In the genomic region with DNA sequence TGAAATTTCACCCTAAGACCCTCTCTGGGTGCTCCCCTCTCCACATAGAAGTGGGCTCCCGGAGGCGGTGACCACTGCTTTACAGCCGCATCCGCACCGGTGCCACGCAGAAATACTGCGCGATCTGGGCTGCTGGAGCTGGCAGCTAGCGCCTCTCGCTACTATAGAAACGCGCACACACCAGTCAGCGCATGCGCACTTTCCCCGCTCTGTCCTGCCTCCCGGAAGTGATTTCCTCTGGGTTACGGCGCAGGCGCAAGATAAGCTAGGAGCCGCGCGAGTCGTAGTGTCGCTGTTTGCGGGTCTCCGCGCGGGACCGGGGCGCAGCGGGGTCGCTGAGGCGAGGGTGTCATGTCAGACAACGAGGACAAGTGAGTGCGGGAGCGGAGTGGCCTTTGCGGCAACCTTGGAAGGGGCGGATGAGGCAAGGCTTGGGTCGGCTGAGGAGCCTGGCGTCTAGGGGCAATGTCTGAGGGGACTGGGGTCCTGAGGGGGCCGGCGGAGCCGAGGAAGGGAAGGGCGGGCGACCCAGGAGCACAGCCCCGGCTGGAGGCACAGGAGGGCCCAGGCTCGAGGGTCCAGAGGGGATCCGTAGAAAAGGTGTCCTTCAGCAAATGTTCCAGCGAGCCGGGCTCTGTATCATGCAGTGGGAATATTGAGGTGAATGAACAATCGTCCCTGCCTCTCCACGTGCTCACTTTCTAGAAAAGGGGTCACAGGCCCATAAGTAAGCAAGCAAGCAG, we compare ENCODE assay signal across 1 cellular context.
TF ChIP-seq lines count a peak whose summit lies in the region.

A gene (minus strand): TSS at position 165 of the 743 bp plus-strand sequence. CDS start 452 bp downstream, outside the sequence.
A gene (plus strand): TSS at position 263 of the 743 bp plus-strand sequence. CDS start 89 bp downstream, at position 352.

TF ChIP-seq in HepG2, 621 proteins besides CTCF, POLR2A, EP300 and RAD21 (continued from another document and continues in another):
- TF ChIP-seq, protein P1, sequence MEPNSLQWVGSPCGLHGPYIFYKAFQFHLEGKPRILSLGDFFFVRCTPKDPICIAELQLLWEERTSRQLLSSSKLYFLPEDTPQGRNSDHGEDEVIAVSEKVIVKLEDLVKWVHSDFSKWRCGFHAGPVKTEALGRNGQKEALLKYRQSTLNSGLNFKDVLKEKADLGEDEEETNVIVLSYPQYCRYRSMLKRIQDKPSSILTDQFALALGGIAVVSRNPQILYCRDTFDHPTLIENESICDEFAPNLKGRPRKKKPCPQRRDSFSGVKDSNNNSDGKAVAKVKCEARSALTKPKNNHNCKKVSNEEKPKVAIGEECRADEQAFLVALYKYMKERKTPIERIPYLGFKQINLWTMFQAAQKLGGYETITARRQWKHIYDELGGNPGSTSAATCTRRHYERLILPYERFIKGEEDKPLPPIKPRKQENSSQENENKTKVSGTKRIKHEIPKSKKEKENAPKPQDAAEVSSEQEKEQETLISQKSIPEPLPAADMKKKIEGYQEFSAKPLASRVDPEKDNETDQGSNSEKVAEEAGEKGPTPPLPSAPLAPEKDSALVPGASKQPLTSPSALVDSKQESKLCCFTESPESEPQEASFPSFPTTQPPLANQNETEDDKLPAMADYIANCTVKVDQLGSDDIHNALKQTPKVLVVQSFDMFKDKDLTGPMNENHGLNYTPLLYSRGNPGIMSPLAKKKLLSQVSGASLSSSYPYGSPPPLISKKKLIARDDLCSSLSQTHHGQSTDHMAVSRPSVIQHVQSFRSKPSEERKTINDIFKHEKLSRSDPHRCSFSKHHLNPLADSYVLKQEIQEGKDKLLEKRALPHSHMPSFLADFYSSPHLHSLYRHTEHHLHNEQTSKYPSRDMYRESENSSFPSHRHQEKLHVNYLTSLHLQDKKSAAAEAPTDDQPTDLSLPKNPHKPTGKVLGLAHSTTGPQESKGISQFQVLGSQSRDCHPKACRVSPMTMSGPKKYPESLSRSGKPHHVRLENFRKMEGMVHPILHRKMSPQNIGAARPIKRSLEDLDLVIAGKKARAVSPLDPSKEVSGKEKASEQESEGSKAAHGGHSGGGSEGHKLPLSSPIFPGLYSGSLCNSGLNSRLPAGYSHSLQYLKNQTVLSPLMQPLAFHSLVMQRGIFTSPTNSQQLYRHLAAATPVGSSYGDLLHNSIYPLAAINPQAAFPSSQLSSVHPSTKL (CRISPR knock-in tag; IDR thresholded peaks at IDR 0.05), result no peak; the same call in 1 of the 2 replicates
- TF ChIP-seq ONECUT2 (CRISPR knock-in tag; IDR thresholded peaks at IDR 0.05) (no peak), FOXJ3 (CRISPR knock-in tag; IDR thresholded peaks at IDR 0.05; ENCODE audit: borderline replicate concordance) (no peak), RELA (CRISPR knock-in tag; IDR thresholded peaks at IDR 0.05) (no peak), SMAD3 (CRISPR knock-in tag; IDR thresholded peaks at IDR 0.05) (0 out of 2 replicates have a peak, but pooled peaks have one; percentile 46), MED8 (CRISPR knock-in tag; IDR thresholded peaks at IDR 0.05; ENCODE audit: insufficient replicate concordance) (peak; percentile 56), ZNF563 (CRISPR knock-in tag; IDR thresholded peaks at IDR 0.05) (peak; percentile 76; the same call in 1 of the 2 replicates), ZNF20 (CRISPR knock-in tag; IDR thresholded peaks at IDR 0.05) (no peak), SP2 (CRISPR knock-in tag; IDR thresholded peaks at IDR 0.05) (peak; percentile 32; the same call in 1 of the 2 replicates), EED (CRISPR knock-in tag; IDR thresholded peaks at IDR 0.05) (0 out of 2 replicates have a peak, but pooled peaks have one; percentile 63), MXD4 (CRISPR knock-in tag; IDR thresholded peaks at IDR 0.05) (peak; percentile 87), EEA1 (CRISPR knock-in tag; IDR thresholded peaks at IDR 0.05; ENCODE audit: borderline replicate concordance) (no peak), IKZF4 (CRISPR knock-in tag; IDR thresholded peaks at IDR 0.05; ENCODE audit: borderline replicate concordance, low read depth, not compliant biosample characterization) (peak; percentile 27), SMC3 (IDR thresholded peaks at IDR 0.05; ENCODE audit: low read length) (no peak), ZNF430 (CRISPR knock-in tag; IDR thresholded peaks at IDR 0.05) (peak; percentile 78), RBM22 (optimal IDR thresholded peaks at IDR 0.05; ENCODE audit: low read length) (no peak), RFXAP (CRISPR knock-in tag; IDR thresholded peaks at IDR 0.05; ENCODE audit: borderline replicate concordance) (peak; percentile 54; the same call in 1 of the 2 replicates), FOXK1 (CRISPR knock-in tag; IDR thresholded peaks at IDR 0.05; ENCODE audit: borderline replicate concordance, low read depth) (no peak), ZNF160 (CRISPR knock-in tag; IDR thresholded peaks at IDR 0.05) (no peak), YEATS4 (CRISPR knock-in tag; IDR thresholded peaks at IDR 0.05; ENCODE audit: borderline replicate concordance) (peak; percentile 45; the same call in 1 of the 2 replicates), ZNF577 (CRISPR knock-in tag; IDR thresholded peaks at IDR 0.05; ENCODE audit: borderline replicate concordance, low read depth) (no peak)
- TF ChIP-seq, protein P2, sequence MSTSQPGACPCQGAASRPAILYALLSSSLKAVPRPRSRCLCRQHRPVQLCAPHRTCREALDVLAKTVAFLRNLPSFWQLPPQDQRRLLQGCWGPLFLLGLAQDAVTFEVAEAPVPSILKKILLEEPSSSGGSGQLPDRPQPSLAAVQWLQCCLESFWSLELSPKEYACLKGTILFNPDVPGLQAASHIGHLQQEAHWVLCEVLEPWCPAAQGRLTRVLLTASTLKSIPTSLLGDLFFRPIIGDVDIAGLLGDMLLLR (CRISPR knock-in tag; IDR thresholded peaks at IDR 0.05), result 0 out of 2 replicates have a peak, but pooled peaks have one; percentile 46
- TF ChIP-seq, protein P3, sequence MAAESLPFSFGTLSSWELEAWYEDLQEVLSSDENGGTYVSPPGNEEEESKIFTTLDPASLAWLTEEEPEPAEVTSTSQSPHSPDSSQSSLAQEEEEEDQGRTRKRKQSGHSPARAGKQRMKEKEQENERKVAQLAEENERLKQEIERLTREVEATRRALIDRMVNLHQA (CRISPR knock-in tag; IDR thresholded peaks at IDR 0.05), result no peak
- TF ChIP-seq, protein P4, sequence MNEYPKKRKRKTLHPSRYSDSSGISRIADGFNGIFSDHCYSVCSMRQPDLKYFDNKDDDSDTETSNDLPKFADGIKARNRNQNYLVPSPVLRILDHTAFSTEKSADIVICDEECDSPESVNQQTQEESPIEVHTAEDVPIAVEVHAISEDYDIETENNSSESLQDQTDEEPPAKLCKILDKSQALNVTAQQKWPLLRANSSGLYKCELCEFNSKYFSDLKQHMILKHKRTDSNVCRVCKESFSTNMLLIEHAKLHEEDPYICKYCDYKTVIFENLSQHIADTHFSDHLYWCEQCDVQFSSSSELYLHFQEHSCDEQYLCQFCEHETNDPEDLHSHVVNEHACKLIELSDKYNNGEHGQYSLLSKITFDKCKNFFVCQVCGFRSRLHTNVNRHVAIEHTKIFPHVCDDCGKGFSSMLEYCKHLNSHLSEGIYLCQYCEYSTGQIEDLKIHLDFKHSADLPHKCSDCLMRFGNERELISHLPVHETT (CRISPR knock-in tag; conservative IDR thresholded peaks at IDR 0.05), result 0 out of 2 replicates have a peak, but pooled peaks have one; percentile 32
- TF ChIP-seq, protein P5, sequence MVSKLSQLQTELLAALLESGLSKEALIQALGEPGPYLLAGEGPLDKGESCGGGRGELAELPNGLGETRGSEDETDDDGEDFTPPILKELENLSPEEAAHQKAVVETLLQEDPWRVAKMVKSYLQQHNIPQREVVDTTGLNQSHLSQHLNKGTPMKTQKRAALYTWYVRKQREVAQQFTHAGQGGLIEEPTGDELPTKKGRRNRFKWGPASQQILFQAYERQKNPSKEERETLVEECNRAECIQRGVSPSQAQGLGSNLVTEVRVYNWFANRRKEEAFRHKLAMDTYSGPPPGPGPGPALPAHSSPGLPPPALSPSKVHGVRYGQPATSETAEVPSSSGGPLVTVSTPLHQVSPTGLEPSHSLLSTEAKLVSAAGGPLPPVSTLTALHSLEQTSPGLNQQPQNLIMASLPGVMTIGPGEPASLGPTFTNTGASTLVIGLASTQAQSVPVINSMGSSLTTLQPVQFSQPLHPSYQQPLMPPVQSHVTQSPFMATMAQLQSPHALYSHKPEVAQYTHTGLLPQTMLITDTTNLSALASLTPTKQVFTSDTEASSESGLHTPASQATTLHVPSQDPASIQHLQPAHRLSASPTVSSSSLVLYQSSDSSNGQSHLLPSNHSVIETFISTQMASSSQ (IDR thresholded peaks at IDR 0.05; ENCODE audit: low read depth), result no peak
- TF ChIP-seq, protein P5 (CRISPR knock-in tag; IDR thresholded peaks at IDR 0.05; ENCODE audit: borderline replicate concordance), result no peak
- TF ChIP-seq, protein P6, sequence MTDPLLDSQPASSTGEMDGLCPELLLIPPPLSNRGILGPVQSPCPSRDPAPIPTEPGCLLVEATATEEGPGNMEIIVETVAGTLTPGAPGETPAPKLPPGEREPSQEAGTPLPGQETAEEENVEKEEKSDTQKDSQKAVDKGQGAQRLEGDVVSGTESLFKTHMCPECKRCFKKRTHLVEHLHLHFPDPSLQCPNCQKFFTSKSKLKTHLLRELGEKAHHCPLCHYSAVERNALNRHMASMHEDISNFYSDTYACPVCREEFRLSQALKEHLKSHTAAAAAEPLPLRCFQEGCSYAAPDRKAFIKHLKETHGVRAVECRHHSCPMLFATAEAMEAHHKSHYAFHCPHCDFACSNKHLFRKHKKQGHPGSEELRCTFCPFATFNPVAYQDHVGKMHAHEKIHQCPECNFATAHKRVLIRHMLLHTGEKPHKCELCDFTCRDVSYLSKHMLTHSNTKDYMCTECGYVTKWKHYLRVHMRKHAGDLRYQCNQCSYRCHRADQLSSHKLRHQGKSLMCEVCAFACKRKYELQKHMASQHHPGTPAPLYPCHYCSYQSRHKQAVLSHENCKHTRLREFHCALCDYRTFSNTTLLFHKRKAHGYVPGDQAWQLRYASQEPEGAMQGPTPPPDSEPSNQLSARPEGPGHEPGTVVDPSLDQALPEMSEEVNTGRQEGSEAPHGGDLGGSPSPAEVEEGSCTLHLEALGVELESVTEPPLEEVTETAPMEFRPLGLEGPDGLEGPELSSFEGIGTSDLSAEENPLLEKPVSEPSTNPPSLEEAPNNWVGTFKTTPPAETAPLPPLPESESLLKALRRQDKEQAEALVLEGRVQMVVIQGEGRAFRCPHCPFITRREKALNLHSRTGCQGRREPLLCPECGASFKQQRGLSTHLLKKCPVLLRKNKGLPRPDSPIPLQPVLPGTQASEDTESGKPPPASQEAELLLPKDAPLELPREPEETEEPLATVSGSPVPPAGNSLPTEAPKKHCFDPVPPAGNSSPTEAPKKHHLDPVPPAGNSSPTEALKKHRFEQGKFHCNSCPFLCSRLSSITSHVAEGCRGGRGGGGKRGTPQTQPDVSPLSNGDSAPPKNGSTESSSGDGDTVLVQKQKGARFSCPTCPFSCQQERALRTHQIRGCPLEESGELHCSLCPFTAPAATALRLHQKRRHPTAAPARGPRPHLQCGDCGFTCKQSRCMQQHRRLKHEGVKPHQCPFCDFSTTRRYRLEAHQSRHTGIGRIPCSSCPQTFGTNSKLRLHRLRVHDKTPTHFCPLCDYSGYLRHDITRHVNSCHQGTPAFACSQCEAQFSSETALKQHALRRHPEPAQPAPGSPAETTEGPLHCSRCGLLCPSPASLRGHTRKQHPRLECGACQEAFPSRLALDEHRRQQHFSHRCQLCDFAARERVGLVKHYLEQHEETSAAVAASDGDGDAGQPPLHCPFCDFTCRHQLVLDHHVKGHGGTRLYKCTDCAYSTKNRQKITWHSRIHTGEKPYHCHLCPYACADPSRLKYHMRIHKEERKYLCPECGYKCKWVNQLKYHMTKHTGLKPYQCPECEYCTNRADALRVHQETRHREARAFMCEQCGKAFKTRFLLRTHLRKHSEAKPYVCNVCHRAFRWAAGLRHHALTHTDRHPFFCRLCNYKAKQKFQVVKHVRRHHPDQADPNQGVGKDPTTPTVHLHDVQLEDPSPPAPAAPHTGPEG (CRISPR knock-in tag; IDR thresholded peaks at IDR 0.05), result peak; percentile 55; the same call in 1 of the 2 replicates
- TF ChIP-seq, protein P7, sequence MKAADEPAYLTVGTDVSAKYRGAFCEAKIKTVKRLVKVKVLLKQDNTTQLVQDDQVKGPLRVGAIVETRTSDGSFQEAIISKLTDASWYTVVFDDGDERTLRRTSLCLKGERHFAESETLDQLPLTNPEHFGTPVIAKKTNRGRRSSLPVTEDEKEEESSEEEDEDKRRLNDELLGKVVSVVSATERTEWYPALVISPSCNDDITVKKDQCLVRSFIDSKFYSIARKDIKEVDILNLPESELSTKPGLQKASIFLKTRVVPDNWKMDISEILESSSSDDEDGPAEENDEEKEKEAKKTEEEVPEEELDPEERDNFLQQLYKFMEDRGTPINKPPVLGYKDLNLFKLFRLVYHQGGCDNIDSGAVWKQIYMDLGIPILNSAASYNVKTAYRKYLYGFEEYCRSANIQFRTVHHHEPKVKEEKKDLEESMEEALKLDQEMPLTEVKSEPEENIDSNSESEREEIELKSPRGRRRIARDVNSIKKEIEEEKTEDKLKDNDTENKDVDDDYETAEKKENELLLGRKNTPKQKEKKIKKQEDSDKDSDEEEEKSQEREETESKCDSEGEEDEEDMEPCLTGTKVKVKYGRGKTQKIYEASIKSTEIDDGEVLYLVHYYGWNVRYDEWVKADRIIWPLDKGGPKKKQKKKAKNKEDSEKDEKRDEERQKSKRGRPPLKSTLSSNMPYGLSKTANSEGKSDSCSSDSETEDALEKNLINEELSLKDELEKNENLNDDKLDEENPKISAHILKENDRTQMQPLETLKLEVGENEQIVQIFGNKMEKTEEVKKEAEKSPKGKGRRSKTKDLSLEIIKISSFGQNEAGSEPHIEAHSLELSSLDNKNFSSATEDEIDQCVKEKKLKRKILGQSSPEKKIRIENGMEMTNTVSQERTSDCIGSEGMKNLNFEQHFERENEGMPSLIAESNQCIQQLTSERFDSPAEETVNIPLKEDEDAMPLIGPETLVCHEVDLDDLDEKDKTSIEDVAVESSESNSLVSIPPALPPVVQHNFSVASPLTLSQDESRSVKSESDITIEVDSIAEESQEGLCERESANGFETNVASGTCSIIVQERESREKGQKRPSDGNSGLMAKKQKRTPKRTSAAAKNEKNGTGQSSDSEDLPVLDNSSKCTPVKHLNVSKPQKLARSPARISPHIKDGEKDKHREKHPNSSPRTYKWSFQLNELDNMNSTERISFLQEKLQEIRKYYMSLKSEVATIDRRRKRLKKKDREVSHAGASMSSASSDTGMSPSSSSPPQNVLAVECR (CRISPR knock-in tag; IDR thresholded peaks at IDR 0.05; ENCODE audit: borderline replicate concordance), result peak; percentile 92
